In the genomic region with DNA sequence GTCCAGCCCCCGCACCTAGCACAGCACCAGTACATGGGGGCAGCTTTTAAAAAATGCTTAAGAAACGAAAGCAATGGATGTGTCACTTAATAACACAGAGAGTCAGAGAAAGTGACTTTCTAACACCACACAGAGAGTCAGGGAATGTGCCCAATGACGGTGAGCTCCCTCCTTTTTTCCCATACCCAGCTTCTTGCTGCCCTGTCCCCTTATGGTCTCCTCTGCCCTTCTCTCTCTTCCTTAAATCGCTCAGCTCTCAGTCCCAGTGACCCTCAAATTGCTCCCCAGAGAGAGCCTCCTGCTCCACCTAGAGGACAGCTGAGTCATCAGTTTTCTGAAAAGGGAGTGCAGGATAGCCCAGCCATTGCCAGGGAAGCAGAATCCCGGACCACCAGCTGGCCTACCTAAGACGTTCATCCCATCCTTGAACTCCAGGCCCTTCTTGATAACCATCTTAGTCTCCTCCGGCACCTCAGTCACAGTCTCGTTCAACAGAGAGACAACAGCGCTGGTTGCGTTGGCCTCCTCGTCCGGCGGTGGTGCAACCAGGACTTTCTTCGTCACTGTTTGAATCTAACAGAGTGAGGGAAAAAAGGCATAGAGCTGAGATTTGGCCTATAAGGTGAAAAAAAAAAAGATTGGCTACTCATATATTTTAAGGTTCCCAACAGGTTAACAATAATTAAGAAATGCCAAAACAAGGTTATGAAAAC, we compare ENCODE assay signal across 1 cellular context.
A peak's percentile ranks its signal among the peaks of the same experiment; 100 is the strongest.
TF ChIP-seq lines count a peak whose summit lies in the region.

No MANE protein-coding gene starts in this region.

TF ChIP-seq in A549, 52 proteins besides CTCF, POLR2A, EP300 and RAD21 (continued from another document):
- no peak for TF ChIP-seq HOXB13 (CRISPR knock-in tag; IDR thresholded peaks at IDR 0.05; ENCODE audit: low read depth)
- no peak for TF ChIP-seq ZNF302 (CRISPR knock-in tag; IDR thresholded peaks at IDR 0.05)
- no peak for TF ChIP-seq EHMT2 (IDR thresholded peaks at IDR 0.05; ENCODE audit: low read depth)
- TF ChIP-seq FOSL2 (IDR thresholded peaks at IDR 0.05) = no peak
- 0 out of 2 replicates have a peak, but pooled peaks have one; percentile 6 for TF ChIP-seq FOSL2 (CRISPR knock-in tag; IDR thresholded peaks at IDR 0.05)
- peak; percentile 33; the same call in 1 of the 3 replicates for TF ChIP-seq SMC3 (IDR thresholded peaks at IDR 0.05)
- TF ChIP-seq CEBPB (IDR thresholded peaks at IDR 0.05) = no peak
- TF ChIP-seq BHLHE40 (IDR thresholded peaks at IDR 0.05; ENCODE audit: low read depth, low read length) = no peak
